ENCODE assay signal across 2 cellular contexts in the genomic region with DNA sequence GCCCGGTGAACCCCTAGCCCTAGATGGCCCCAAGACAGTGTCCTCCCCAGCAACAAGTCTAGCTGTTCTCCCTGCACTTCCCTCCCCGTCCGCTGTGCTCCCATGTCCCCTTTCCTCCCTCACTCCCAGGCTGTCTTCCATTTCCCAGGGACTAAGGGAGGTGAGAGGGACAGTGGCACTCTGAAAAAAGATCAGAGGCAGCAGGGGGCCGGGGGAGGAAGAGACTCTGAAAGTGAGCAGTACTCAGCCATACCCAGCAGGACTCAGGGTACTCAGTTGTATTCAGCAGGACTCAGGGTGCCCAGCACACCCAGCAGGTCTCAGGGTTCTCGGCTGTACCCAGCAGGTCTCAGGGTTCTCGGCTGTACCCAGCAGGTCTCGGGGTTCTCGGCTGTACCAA.
TF ChIP-seq lines count a peak whose summit lies in the region.

No MANE protein-coding gene starts in this region.

TF ChIP-seq in SK-N-SH, 30 proteins besides CTCF, POLR2A, EP300 and RAD21 (continued from another document):
- TF ChIP-seq, protein P1, sequence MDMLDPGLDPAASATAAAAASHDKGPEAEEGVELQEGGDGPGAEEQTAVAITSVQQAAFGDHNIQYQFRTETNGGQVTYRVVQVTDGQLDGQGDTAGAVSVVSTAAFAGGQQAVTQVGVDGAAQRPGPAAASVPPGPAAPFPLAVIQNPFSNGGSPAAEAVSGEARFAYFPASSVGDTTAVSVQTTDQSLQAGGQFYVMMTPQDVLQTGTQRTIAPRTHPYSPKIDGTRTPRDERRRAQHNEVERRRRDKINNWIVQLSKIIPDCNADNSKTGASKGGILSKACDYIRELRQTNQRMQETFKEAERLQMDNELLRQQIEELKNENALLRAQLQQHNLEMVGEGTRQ (IDR thresholded peaks at IDR 0.05; ENCODE audit: borderline replicate concordance, low read depth, low read length): no peak
- TF ChIP-seq RCOR1 (IDR thresholded peaks at IDR 0.05; ENCODE audit: low read length) (no peak), SMC3 (IDR thresholded peaks at IDR 0.05; ENCODE audit: low read depth, low read length) (no peak), MXI1 (IDR thresholded peaks at IDR 0.05; ENCODE audit: low read depth, low read length) (no peak)
- TF ChIP-seq, protein P2, sequence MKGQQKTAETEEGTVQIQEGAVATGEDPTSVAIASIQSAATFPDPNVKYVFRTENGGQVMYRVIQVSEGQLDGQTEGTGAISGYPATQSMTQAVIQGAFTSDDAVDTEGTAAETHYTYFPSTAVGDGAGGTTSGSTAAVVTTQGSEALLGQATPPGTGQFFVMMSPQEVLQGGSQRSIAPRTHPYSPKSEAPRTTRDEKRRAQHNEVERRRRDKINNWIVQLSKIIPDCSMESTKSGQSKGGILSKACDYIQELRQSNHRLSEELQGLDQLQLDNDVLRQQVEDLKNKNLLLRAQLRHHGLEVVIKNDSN (IDR thresholded peaks at IDR 0.05; ENCODE audit: borderline replicate concordance, low read depth): no peak
TF ChIP-seq in SK-N-SH: peak in this region for 0.

TF ChIP-seq in SK-N-SH treated with all-trans-retinoic acid at 6 μM for 48 hours, 23 proteins besides CTCF, POLR2A, EP300 and RAD21 (continued from another document):
- TF ChIP-seq, protein P3, sequence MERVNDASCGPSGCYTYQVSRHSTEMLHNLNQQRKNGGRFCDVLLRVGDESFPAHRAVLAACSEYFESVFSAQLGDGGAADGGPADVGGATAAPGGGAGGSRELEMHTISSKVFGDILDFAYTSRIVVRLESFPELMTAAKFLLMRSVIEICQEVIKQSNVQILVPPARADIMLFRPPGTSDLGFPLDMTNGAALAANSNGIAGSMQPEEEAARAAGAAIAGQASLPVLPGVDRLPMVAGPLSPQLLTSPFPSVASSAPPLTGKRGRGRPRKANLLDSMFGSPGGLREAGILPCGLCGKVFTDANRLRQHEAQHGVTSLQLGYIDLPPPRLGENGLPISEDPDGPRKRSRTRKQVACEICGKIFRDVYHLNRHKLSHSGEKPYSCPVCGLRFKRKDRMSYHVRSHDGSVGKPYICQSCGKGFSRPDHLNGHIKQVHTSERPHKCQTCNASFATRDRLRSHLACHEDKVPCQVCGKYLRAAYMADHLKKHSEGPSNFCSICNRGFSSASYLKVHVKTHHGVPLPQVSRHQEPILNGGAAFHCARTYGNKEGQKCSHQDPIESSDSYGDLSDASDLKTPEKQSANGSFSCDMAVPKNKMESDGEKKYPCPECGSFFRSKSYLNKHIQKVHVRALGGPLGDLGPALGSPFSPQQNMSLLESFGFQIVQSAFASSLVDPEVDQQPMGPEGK (CRISPR knock-in tag; IDR thresholded peaks at IDR 0.05; ENCODE audit: borderline replicate concordance): no peak
- TF ChIP-seq ZC3H10 (CRISPR knock-in tag; IDR thresholded peaks at IDR 0.05) (no peak), TOX (CRISPR knock-in tag; IDR thresholded peaks at IDR 0.05; ENCODE audit: borderline replicate concordance) (no peak), BACH2 (CRISPR knock-in tag; IDR thresholded peaks at IDR 0.05; ENCODE audit: borderline replicate concordance) (no peak), TCF4 (CRISPR knock-in tag; IDR thresholded peaks at IDR 0.05; ENCODE audit: borderline replicate concordance) (no peak), ARNTL (CRISPR knock-in tag; IDR thresholded peaks at IDR 0.05; ENCODE audit: borderline replicate concordance, low read depth) (no peak), RARB (CRISPR knock-in tag; IDR thresholded peaks at IDR 0.05) (no peak)
- TF ChIP-seq, protein P4, sequence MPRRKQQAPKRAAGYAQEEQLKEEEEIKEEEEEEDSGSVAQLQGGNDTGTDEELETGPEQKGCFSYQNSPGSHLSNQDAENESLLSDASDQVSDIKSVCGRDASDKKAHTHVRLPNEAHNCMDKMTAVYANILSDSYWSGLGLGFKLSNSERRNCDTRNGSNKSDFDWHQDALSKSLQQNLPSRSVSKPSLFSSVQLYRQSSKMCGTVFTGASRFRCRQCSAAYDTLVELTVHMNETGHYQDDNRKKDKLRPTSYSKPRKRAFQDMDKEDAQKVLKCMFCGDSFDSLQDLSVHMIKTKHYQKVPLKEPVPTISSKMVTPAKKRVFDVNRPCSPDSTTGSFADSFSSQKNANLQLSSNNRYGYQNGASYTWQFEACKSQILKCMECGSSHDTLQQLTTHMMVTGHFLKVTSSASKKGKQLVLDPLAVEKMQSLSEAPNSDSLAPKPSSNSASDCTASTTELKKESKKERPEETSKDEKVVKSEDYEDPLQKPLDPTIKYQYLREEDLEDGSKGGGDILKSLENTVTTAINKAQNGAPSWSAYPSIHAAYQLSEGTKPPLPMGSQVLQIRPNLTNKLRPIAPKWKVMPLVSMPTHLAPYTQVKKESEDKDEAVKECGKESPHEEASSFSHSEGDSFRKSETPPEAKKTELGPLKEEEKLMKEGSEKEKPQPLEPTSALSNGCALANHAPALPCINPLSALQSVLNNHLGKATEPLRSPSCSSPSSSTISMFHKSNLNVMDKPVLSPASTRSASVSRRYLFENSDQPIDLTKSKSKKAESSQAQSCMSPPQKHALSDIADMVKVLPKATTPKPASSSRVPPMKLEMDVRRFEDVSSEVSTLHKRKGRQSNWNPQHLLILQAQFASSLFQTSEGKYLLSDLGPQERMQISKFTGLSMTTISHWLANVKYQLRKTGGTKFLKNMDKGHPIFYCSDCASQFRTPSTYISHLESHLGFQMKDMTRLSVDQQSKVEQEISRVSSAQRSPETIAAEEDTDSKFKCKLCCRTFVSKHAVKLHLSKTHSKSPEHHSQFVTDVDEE (CRISPR knock-in tag; IDR thresholded peaks at IDR 0.05): no peak
- TF ChIP-seq, protein P5, sequence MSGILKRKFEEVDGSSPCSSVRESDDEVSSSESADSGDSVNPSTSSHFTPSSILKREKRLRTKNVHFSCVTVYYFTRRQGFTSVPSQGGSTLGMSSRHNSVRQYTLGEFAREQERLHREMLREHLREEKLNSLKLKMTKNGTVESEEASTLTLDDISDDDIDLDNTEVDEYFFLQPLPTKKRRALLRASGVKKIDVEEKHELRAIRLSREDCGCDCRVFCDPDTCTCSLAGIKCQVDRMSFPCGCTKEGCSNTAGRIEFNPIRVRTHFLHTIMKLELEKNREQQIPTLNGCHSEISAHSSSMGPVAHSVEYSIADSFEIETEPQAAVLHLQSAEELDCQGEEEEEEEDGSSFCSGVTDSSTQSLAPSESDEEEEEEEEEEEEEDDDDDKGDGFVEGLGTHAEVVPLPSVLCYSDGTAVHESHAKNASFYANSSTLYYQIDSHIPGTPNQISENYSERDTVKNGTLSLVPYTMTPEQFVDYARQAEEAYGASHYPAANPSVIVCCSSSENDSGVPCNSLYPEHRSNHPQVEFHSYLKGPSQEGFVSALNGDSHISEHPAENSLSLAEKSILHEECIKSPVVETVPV (CRISPR knock-in tag; IDR thresholded peaks at IDR 0.05): no peak
TF ChIP-seq in SK-N-SH treated with all-trans-retinoic acid at 6 μM for 48 hours: peak in this region for 0.
